Comparison of ENCODE assay signal across 9 cellular contexts in genomic region chr6:157879873-157880254, GRCh38. TPM values are rescaled to one million over a fixed set of nuclear protein-coding genes. Genes with fewer than 3 reads are reported as not detected.
DNase-seq lines count a peak whose midpoint lies in the region; ATAC-seq and TF ChIP-seq lines count a peak whose summit lies in the region.
"Had no signal": no experiment of that assay in that cellular context is flagged by ENCODE, and none has a peak within 500 bp of the region (broad histone marks: within the 10 kb centered on the region; RNA-seq: fewer than 3 reads in every experiment).

No MANE protein-coding gene starts in this region.

- DNase-seq in Ammon's horn (ENCODE audit: low spot score) (peak; percentile 68), astrocyte of the hippocampus (ENCODE audit: low read depth, low spot score) (peak; percentile 49), GOT3 (lab: John Stamatoyannopoulos, UW) (no peak), Karpas-422 (no peak)
- DNase-seq: SW 1271 had no signal

- H3K4me1 ChIP-seq in Karpas-422 (ENCODE audit: low read length) (peaks cover 12% of the 10 kb centered on the region), gastroesophageal sphincter (peaks cover 0 to 8% (median 0%) of the 10 kb centered on the region in 3 donors)

- ATAC-seq in GM19324 (IDR thresholded peaks at IDR 0.05; ENCODE audit: low FRiP score, unreplicated experiment) = peak; percentile 44
- ATAC-seq in HG03066 (IDR thresholded peaks at IDR 0.05; ENCODE audit: low read depth, unreplicated experiment) = peak; percentile 34
- ATAC-seq in HG02884 (IDR thresholded peaks at IDR 0.05; ENCODE audit: unreplicated experiment) = no peak
- no peak for ATAC-seq in gastroesophageal sphincter

- H3K36me3 ChIP-seq in Karpas-422 (ENCODE audit: insufficient read depth, low read length) (no peaks in the 10 kb centered on the region), gastroesophageal sphincter (peaks cover 0 to 50% of the 10 kb centered on the region in 2 donors)

- 0 out of 2 replicates have a peak, but pooled peaks cover 4% of the 10 kb centered on the region for H4K20me1 ChIP-seq in Karpas-422 (ENCODE audit: insufficient read depth, low read depth, low read length)

- no peaks in the 10 kb centered on the region for H3K9me2 ChIP-seq in Karpas-422 (replicated peaks; ENCODE audit: insufficient read depth, low read length)

- H3K4me3 ChIP-seq in Karpas-422 (ENCODE audit: low read length) = no peak overlapping the region
- no peak overlapping the region for H3K4me3 ChIP-seq in gastroesophageal sphincter

- H3K27ac ChIP-seq in Karpas-422 (ENCODE audit: low read length) (no peak overlapping the region), gastroesophageal sphincter (no peak overlapping the region)

- no peaks in the 10 kb centered on the region for H3K79me2 ChIP-seq in Karpas-422 (ENCODE audit: low read length)

- no peak for TF ChIP-seq POLR2A in gastroesophageal sphincter (IDR thresholded peaks at IDR 0.05)

- H2AFZ ChIP-seq in Karpas-422 (ENCODE audit: low read length) = no peak overlapping the region

- no peak for TF ChIP-seq EP300 in gastroesophageal sphincter (IDR thresholded peaks at IDR 0.05)

- H3K9me3 ChIP-seq in Karpas-422 (ENCODE audit: low read length) = no peaks in the 10 kb centered on the region
- no peaks in the 10 kb centered on the region for H3K9me3 ChIP-seq in gastroesophageal sphincter

- TF ChIP-seq CTCF in gastroesophageal sphincter (IDR thresholded peaks at IDR 0.05) = no peak

- no peak overlapping the region for H3K4me2 ChIP-seq in Karpas-422 (ENCODE audit: low read depth, low read length, poor library complexity, severe bottlenecking)

- H3K27me3 ChIP-seq in Karpas-422 (ENCODE audit: low read length) (no peaks in the 10 kb centered on the region), gastroesophageal sphincter (no peaks in the 10 kb centered on the region)

- 90 to 100% methylated on average over 2 of the region's 2 CpGs for WGBS in gastroesophageal sphincter (ENCODE audit: low coverage in 1 of 2), 2 donors

- no peak overlapping the region for H3K9ac ChIP-seq in Karpas-422 (ENCODE audit: low read length)

RNA-seq across cellular contexts. Expression of gene SNX9, which starts 56.8 kb away (rescaled TPM):
- not detected in 2 replicates for total RNA-seq in Karpas-422 (2014; rRNA removed; shearing (Covaris generic); ENCODE audit: low replicate concordance)
- 100 to 1,000 TPM in 1 of 4 donors, 10 to 100 TPM in 3; 68.3 to 101 (median 85.0) TPM for total RNA-seq in gastroesophageal sphincter

Comparison
In these comparisons a context has a peak if more than half of its experiments do, and no peak if none do; other contexts are left out.
1. DNase-seq: peak in Ammon's horn (single experiment) and astrocyte of the hippocampus (single experiment); none in GOT3 (single experiment) and Karpas-422 (single experiment).
2. ATAC-seq: peak in GM19324 (single experiment) and HG03066 (single experiment); none in HG02884 (single experiment) and gastroesophageal sphincter (single experiment).
3. RNA of gene SNX9, which starts 56.8 kb away (total RNA-seq): 68.3 to 101 TPM in gastroesophageal sphincter; not detected in Karpas-422; every median in the first group is over 10 times any median in the second.